ENCODE assay signal across 8 cellular contexts in genomic region chr9:87148391-87149237, GRCh38.
DNase-seq lines count a peak whose midpoint lies in the region; TF ChIP-seq lines count a peak whose summit lies in the region.

No MANE protein-coding gene starts in this region.

- H3K27me3 Mint-ChIP-seq in activated CD4-positive, alpha-beta T cell treated with anti-CD3 and anti-CD28 coated beads, Interleukin-2, amount 10 ng/mL, durations not matched to agents 24 days and 14 days: peaks cover 27% of the 10 kb centered on the region
- H3K27me3 Mint-ChIP-seq in activated CD4-positive, alpha-beta T cell treated with anti-CD3 and anti-CD28 coated beads, Interleukin-2, amount 10 ng/mL, durations not matched to agents 7 days and 5 days: peaks cover 46% of the 10 kb centered on the region
- peaks cover 56% of the 10 kb centered on the region for H3K27me3 Mint-ChIP-seq in activated naive CD8-positive, alpha-beta T cell treated with anti-CD3 and anti-CD28 coated beads for 36 hours
- H3K27me3 Mint-ChIP-seq in nephron progenitor cell (ENCODE audit: low read depth, poor library complexity): peaks cover 7% of the 10 kb centered on the region

- H3K36me3 Mint-ChIP-seq in activated CD4-positive, alpha-beta T cell treated with anti-CD3 and anti-CD28 coated beads, Interleukin-2, amount 10 ng/mL, durations not matched to agents 24 days and 14 days (ENCODE audit: low read depth): no peaks in the 10 kb centered on the region
- no peaks in the 10 kb centered on the region for H3K36me3 Mint-ChIP-seq in activated CD4-positive, alpha-beta T cell treated with anti-CD3 and anti-CD28 coated beads, Interleukin-2, amount 10 ng/mL, durations not matched to agents 7 days and 5 days (ENCODE audit: low read depth)
- peaks cover 1% of the 10 kb centered on the region for H3K36me3 Mint-ChIP-seq in activated naive CD8-positive, alpha-beta T cell treated with anti-CD3 and anti-CD28 coated beads for 36 hours
- H3K36me3 Mint-ChIP-seq in nephron progenitor cell (ENCODE audit: low read depth): peaks cover 30% of the 10 kb centered on the region

- POLR2A ChIA-PET in activated CD4-positive, alpha-beta T cell treated with anti-CD3 and anti-CD28 coated beads, Interleukin-2, amount 10 ng/mL, durations not matched to agents 7 days and 5 days (lab: Charles Lee): no interaction called here

- no peaks in the 10 kb centered on the region for H3K9me3 Mint-ChIP-seq in activated CD4-positive, alpha-beta T cell treated with anti-CD3 and anti-CD28 coated beads, Interleukin-2, amount 10 ng/mL, durations not matched to agents 24 days and 14 days
- H3K9me3 Mint-ChIP-seq in activated CD4-positive, alpha-beta T cell treated with anti-CD3 and anti-CD28 coated beads, Interleukin-2, amount 10 ng/mL, durations not matched to agents 7 days and 5 days: no peaks in the 10 kb centered on the region
- H3K9me3 Mint-ChIP-seq in activated naive CD8-positive, alpha-beta T cell treated with anti-CD3 and anti-CD28 coated beads for 36 hours: peaks cover 2% of the 10 kb centered on the region
- peaks cover 44% of the 10 kb centered on the region for H3K9me3 Mint-ChIP-seq in nephron progenitor cell

- intact Hi-C loops in activated CD4-positive, alpha-beta T cell treated with anti-CD3 and anti-CD28 coated beads, Interleukin-2, amount 10 ng/mL, durations not matched to agents 24 days and 14 days (cut with micrococcal nuclease): no loop called here

- CTCF ChIA-PET in activated CD4-positive, alpha-beta T cell treated with anti-CD3 and anti-CD28 coated beads, Interleukin-2, amount 10 ng/mL, durations not matched to agents 7 days and 5 days (lab: Charles Lee): no interaction called here

- H3K4me1 Mint-ChIP-seq in activated CD4-positive, alpha-beta T cell treated with anti-CD3 and anti-CD28 coated beads, Interleukin-2, amount 10 ng/mL, durations not matched to agents 24 days and 14 days: peaks cover 2% of the 10 kb centered on the region
- peaks cover 2% of the 10 kb centered on the region for H3K4me1 Mint-ChIP-seq in activated CD4-positive, alpha-beta T cell treated with anti-CD3 and anti-CD28 coated beads, Interleukin-2, amount 10 ng/mL, durations not matched to agents 7 days and 5 days
- no peaks in the 10 kb centered on the region for H3K4me1 Mint-ChIP-seq in activated naive CD8-positive, alpha-beta T cell treated with anti-CD3 and anti-CD28 coated beads for 36 hours
- H3K4me1 Mint-ChIP-seq in nephron progenitor cell: peaks cover 41% of the 10 kb centered on the region

- H3K27ac Mint-ChIP-seq in activated CD4-positive, alpha-beta T cell treated with anti-CD3 and anti-CD28 coated beads, Interleukin-2, amount 10 ng/mL, durations not matched to agents 24 days and 14 days: no peak overlapping the region
- H3K27ac Mint-ChIP-seq in activated CD4-positive, alpha-beta T cell treated with anti-CD3 and anti-CD28 coated beads, Interleukin-2, amount 10 ng/mL, durations not matched to agents 7 days and 5 days: no peak overlapping the region
- H3K27ac Mint-ChIP-seq in activated naive CD8-positive, alpha-beta T cell treated with anti-CD3 and anti-CD28 coated beads for 36 hours: no peak overlapping the region
- peak overlapping the region; percentile 96 for H3K27ac Mint-ChIP-seq in nephron progenitor cell

- TF ChIP-seq CTCF in nephron progenitor cell (IDR thresholded peaks at IDR 0.05): no peak

- peak overlapping the region; percentile 15 for H3K4me3 Mint-ChIP-seq in activated CD4-positive, alpha-beta T cell treated with anti-CD3 and anti-CD28 coated beads, Interleukin-2, amount 10 ng/mL, durations not matched to agents 24 days and 14 days
- H3K4me3 Mint-ChIP-seq in activated CD4-positive, alpha-beta T cell treated with anti-CD3 and anti-CD28 coated beads, Interleukin-2, amount 10 ng/mL, durations not matched to agents 7 days and 5 days: no peak overlapping the region
- H3K4me3 Mint-ChIP-seq in activated naive CD8-positive, alpha-beta T cell treated with anti-CD3 and anti-CD28 coated beads for 36 hours: peak overlapping the region; percentile 65
- peak overlapping the region; percentile 68 for H3K4me3 Mint-ChIP-seq in nephron progenitor cell

- DNase-seq in activated CD4-positive, alpha-beta T cell treated with anti-CD3 and anti-CD28 coated beads, Interleukin-2, amount 10 ng/mL, durations not matched to agents 24 days and 14 days: no peak
- no peak for DNase-seq in activated CD4-positive, alpha-beta T cell treated with anti-CD3 and anti-CD28 coated beads, Interleukin-2, amount 10 ng/mL, durations not matched to agents 7 days and 5 days
- DNase-seq in activated naive CD8-positive, alpha-beta T cell treated with anti-CD3 and anti-CD28 coated beads for 36 hours: no peak
- DNase-seq in glomerular visceral epithelial cell (ENCODE audit: extremely low spot score) (peak; percentile 40), nephron progenitor cell (peak; percentile 65), AML-193 (lab: John Stamatoyannopoulos, UW) (no peak), NCI-H1048 (lab: John Stamatoyannopoulos, UW) (no peak)
- DNase-seq in activated CD4-positive, CD25-positive, alpha-beta regulatory T cell (lab: John Stamatoyannopoulos, UW): no peak

Comparison
In these comparisons a context has a peak if more than half of its experiments do, and no peak if none do; other contexts are left out.
1. DNase-seq: peak in glomerular visceral epithelial cell (single experiment) and nephron progenitor cell (single experiment); none in activated CD4-positive, alpha-beta T cell treated with anti-CD3 and anti-CD28 coated beads, Interleukin-2, amount 10 ng/mL, durations not matched to agents 24 days and 14 days (single experiment), activated CD4-positive, alpha-beta T cell treated with anti-CD3 and anti-CD28 coated beads, Interleukin-2, amount 10 ng/mL, durations not matched to agents 7 days and 5 days (single experiment), activated naive CD8-positive, alpha-beta T cell treated with anti-CD3 and anti-CD28 coated beads for 36 hours (single experiment), activated CD4-positive, CD25-positive, alpha-beta regulatory T cell (0 of 4), AML-193 (0 of 2) and NCI-H1048 (single experiment).